In genomic region chr3:126454026-126454425, GRCh38 we compare ENCODE assay signal across 24 cellular contexts. TPM values are rescaled to one million over a fixed set of nuclear protein-coding genes. Genes with fewer than 3 reads are reported as not detected.
"Had no signal": no experiment of that assay in that cellular context is flagged by ENCODE, and none has a peak within 500 bp of the region (broad histone marks: within the 10 kb centered on the region; RNA-seq: fewer than 3 reads in every experiment).

No MANE protein-coding gene starts in this region.

- H3K27me3 Mint-ChIP-seq: activated CD8-positive, alpha-beta T cell treated with anti-CD3 and anti-CD28 coated beads for 36 hours; activated naive CD4-positive, alpha-beta T cell treated with anti-CD3 and anti-CD28 coated beads, Interleukin-2, amount 50 U/mL, for 24 hours; activated naive CD8-positive, alpha-beta T cell treated with anti-CD3 and anti-CD28 coated beads, Interleukin-2, amount 50 U/mL, for 24 hours; central memory CD8-positive, alpha-beta T cell had no signal

- H3K27ac ChIP-seq: ascending aorta, body of pancreas, VCaP had no signal

- H3K4me3 ChIP-seq: ascending aorta, body of pancreas had no signal

- H3K27ac Mint-ChIP-seq: activated CD8-positive, alpha-beta T cell treated with anti-CD3 and anti-CD28 coated beads for 36 hours; activated naive CD4-positive, alpha-beta T cell treated with anti-CD3 and anti-CD28 coated beads, Interleukin-2, amount 50 U/mL, for 24 hours; activated naive CD8-positive, alpha-beta T cell treated with anti-CD3 and anti-CD28 coated beads, Interleukin-2, amount 50 U/mL, for 24 hours; activated T-helper 1 cell treated with anti-CD3 and anti-CD28 coated beads, Interleukin-12 subunit alpha, Interleukin-12 subunit beta, Interleukin-2, Interleukin-4 antibody, amounts not matched to agents 30 ng/mL and 10 ng/mL and 1 ng/mL, durations not matched to agents 14 hours and 24 hours and 36 hours had no signal

- H3K27me3 ChIP-seq: ascending aorta, body of pancreas had no signal

- H3K4me1 Mint-ChIP-seq: activated naive CD8-positive, alpha-beta T cell treated with anti-CD3 and anti-CD28 coated beads, Interleukin-2, amount 50 U/mL, for 24 hours had no signal

- H3K9me3 Mint-ChIP-seq: activated CD8-positive, alpha-beta T cell treated with anti-CD3 and anti-CD28 coated beads for 36 hours; activated naive CD4-positive, alpha-beta T cell treated with anti-CD3 and anti-CD28 coated beads, Interleukin-2, amount 50 U/mL, for 24 hours; activated naive CD8-positive, alpha-beta T cell treated with anti-CD3 and anti-CD28 coated beads, Interleukin-2, amount 50 U/mL, for 24 hours; activated T-helper 1 cell treated with anti-CD3 and anti-CD28 coated beads, Interleukin-12 subunit alpha, Interleukin-12 subunit beta, Interleukin-2, Interleukin-4 antibody, amounts not matched to agents 30 ng/mL and 10 ng/mL and 1 ng/mL, durations not matched to agents 14 hours and 24 hours and 36 hours; central memory CD8-positive, alpha-beta T cell had no signal

- ATAC-seq: activated CD8-positive, alpha-beta T cell treated with anti-CD3 and anti-CD28 coated beads for 36 hours; activated naive CD8-positive, alpha-beta T cell treated with anti-CD3 and anti-CD28 coated beads, Interleukin-2, amount 50 U/mL, for 24 hours; body of pancreas; PC-3 had no signal

- DNase-seq: activated CD4-positive, alpha-beta T cell treated with anti-CD3 and anti-CD28 coated beads for 4 hours; activated CD8-positive, alpha-beta memory T cell treated with anti-CD3 and anti-CD28 coated beads, Interleukin-2, amount 50 U/mL, for 4 hours; activated CD8-positive, alpha-beta T cell treated with anti-CD3 and anti-CD28 coated beads for 36 hours; activated effector memory CD4-positive, alpha-beta T cell treated with Interleukin-2 at 50 U/mL for 16 hours; activated naive CD4-positive, alpha-beta T cell; activated naive CD8-positive, alpha-beta T cell treated with anti-CD3 and anti-CD28 coated beads, Interleukin-2, amount 50 U/mL, for 24 hours; amniotic stem cell; body of pancreas; Karpas-422; NCI-H1105 treated with DMSO at 0.1 percent for 48 hours; NCI-H1436 treated with DMSO at 0.1 percent for 48 hours; NCI-H187; NCI-H2081 treated with DMSO at 0.1 percent for 48 hours; NCI-H446; NCI-H524; PC-3; SHP77 treated with DMSO at 0.1 percent for 48 hours; T-helper 1 cell had no signal

- H3K9me3 ChIP-seq: ascending aorta, body of pancreas had no signal

- H3K4me3 Mint-ChIP-seq: activated CD8-positive, alpha-beta T cell treated with anti-CD3 and anti-CD28 coated beads for 36 hours; activated naive CD4-positive, alpha-beta T cell treated with anti-CD3 and anti-CD28 coated beads, Interleukin-2, amount 50 U/mL, for 24 hours; activated naive CD8-positive, alpha-beta T cell treated with anti-CD3 and anti-CD28 coated beads, Interleukin-2, amount 50 U/mL, for 24 hours; activated T-helper 1 cell treated with anti-CD3 and anti-CD28 coated beads, Interleukin-12 subunit alpha, Interleukin-12 subunit beta, Interleukin-2, Interleukin-4 antibody, amounts not matched to agents 30 ng/mL and 10 ng/mL and 1 ng/mL, durations not matched to agents 14 hours and 24 hours and 36 hours; central memory CD8-positive, alpha-beta T cell had no signal

RNA-seq across cellular contexts. Expression of gene CFAP100, which starts 59.3 kb away (rescaled TPM):
- total RNA-seq: activated CD8-positive, alpha-beta T cell treated with anti-CD3 and anti-CD28 coated beads for 36 hours; activated T-helper 1 cell treated with anti-CD3 and anti-CD28 coated beads, Interleukin-12 subunit alpha, Interleukin-12 subunit beta, Interleukin-2, Interleukin-4 antibody, amounts not matched to agents 30 ng/mL and 10 ng/mL and 1 ng/mL, durations not matched to agents 14 hours and 24 hours and 36 hours; ascending aorta; body of pancreas; PC-3; T-helper 2 cell treated with Interferon-gamma antibody and Interleukin-4, amounts not matched to agents 100 ng/mL and 5 ng/mL, for 36 hours had no signal
